8 cellular contexts compared by ENCODE assay signal in genomic region chr6:170554086-170554887, GRCh38. TPM values are rescaled to one million over a fixed set of nuclear protein-coding genes. Genes with fewer than 3 reads are reported as not detected.
DNase-seq lines count a peak whose midpoint lies in the region; ATAC-seq and TF ChIP-seq lines count a peak whose summit lies in the region.

Gene TBP (plus strand): TSS chr6:170554369. CDS start chr6:170557030, 2,661 bp downstream.

- no peak within 1 kb of the TSS for H3K4me3 Mint-ChIP-seq in activated T-cell treated with anti-CD3 and anti-CD28 coated beads, Interleukin-2, amount 50 U/mL, for 24 hours

- no peak within 1 kb of the TSS for H3K27ac Mint-ChIP-seq in activated T-cell treated with anti-CD3 and anti-CD28 coated beads, Interleukin-2, amount 50 U/mL, for 24 hours

- no peaks in the 10 kb centered on the region for H3K36me3 ChIP-seq in esophagus (ENCODE audit: control insufficient read depth in 2 of 2, insufficient read depth in 2 of 2, low read length in 1 of 2)
- peaks cover 15 to 17% of the 10 kb centered on the region in 2 donors for H3K36me3 ChIP-seq in mucosa of rectum (ENCODE audit: control insufficient read depth in 2 of 2, insufficient read depth in 2 of 2, low read length in 2 of 2)

- peak within 1 kb of the TSS; percentile 91 to 99 for H3K27ac ChIP-seq in esophagus (ENCODE audit: low read depth in 2 of 2, low read length in 1 of 2)
- H3K27ac ChIP-seq in mucosa of rectum (ENCODE audit: low read depth in 2 of 2, low read length in 2 of 2) = peak within 1 kb of the TSS; percentile 94 to 96

- peaks cover 50% of the 10 kb centered on the region for H3K4me1 Mint-ChIP-seq in activated T-cell treated with anti-CD3 and anti-CD28 coated beads, Interleukin-2, amount 50 U/mL, for 24 hours (ENCODE audit: low read depth)

- ATAC-seq in GM21737 (IDR thresholded peaks at IDR 0.05; ENCODE audit: unreplicated experiment) = peak; percentile 94

- no peaks in the 10 kb centered on the region for H3K27me3 Mint-ChIP-seq in activated T-cell treated with anti-CD3 and anti-CD28 coated beads, Interleukin-2, amount 50 U/mL, for 24 hours

- H3K9me3 ChIP-seq in esophagus (ENCODE audit: control insufficient read depth in 2 of 2, insufficient read depth in 1 of 2, low read depth in 1 of 2, low read length in 1 of 2) (no peaks in the 10 kb centered on the region), mucosa of rectum (ENCODE audit: control insufficient read depth in 2 of 2, low read length in 2 of 2) (no peaks in the 10 kb centered on the region)

- no peaks in the 10 kb centered on the region for H3K9me3 Mint-ChIP-seq in activated T-cell treated with anti-CD3 and anti-CD28 coated beads, Interleukin-2, amount 50 U/mL, for 24 hours

- H3K4me1 ChIP-seq in esophagus (ENCODE audit: control insufficient read depth in 2 of 2, insufficient read depth in 2 of 2, low read length in 1 of 2) (peaks cover 0 to 2% of the 10 kb centered on the region in 2 donors), mucosa of rectum (ENCODE audit: control insufficient read depth in 2 of 2, insufficient read depth in 2 of 2, low read length in 2 of 2) (peaks cover 14 to 21% of the 10 kb centered on the region in 2 donors)

- H3K9ac ChIP-seq in mucosa of rectum (ENCODE audit: low read depth in 1 of 2, low read length in 2 of 2) = peak within 1 kb of the TSS; percentile 91 to 97

- peaks cover 41% of the 10 kb centered on the region for H3K36me3 Mint-ChIP-seq in activated T-cell treated with anti-CD3 and anti-CD28 coated beads, Interleukin-2, amount 50 U/mL, for 24 hours (ENCODE audit: low read depth)

- H3K27me3 ChIP-seq in esophagus (ENCODE audit: control insufficient read depth in 1 of 2, insufficient read depth in 2 of 2, low read length in 2 of 2) (no peaks in the 10 kb centered on the region), mucosa of rectum (ENCODE audit: control insufficient read depth in 2 of 2, insufficient read depth in 2 of 2, low read length in 2 of 2) (no peaks in the 10 kb centered on the region)

- WGBS in esophagus, 2 donors = 0 to 1% methylated on average over 48 of the region's 48 CpGs

- H3K4me3 ChIP-seq in esophagus (ENCODE audit: low read depth in 1 of 2, low read length in 2 of 2) = peak within 1 kb of the TSS; percentile 94 to 98
- H3K4me3 ChIP-seq in mucosa of rectum (ENCODE audit: low read length in 2 of 2) = peak within 1 kb of the TSS; percentile 100

- DNase-seq in DMS79 (lab: John Stamatoyannopoulos, UW) = peak; percentile 99
- DNase-seq in KG1 (lab: John Stamatoyannopoulos, UW) = peak; percentile 94
- peak; percentile 96 for DNase-seq in activated T-cell treated with anti-CD3 and anti-CD28 coated beads, Interleukin-2, amount 50 U/mL, for 24 hours
- DNase-seq in stimulated activated CD8-positive, alpha-beta memory T cell treated with anti-CD3 and anti-CD28 coated beads, Interleukin-4, amount 100 ng/mL, for 48 hours = peak; percentile 98

TF ChIP-seq in PFSK-1, 5 proteins besides CTCF, POLR2A, EP300 and RAD21:
- TF ChIP-seq REST (IDR thresholded peaks at IDR 0.05; ENCODE audit: insufficient read depth in 1 of 2, low read depth in 2 of 2, low read length in 2 of 2) = peak in 1 of 2 experiments; percentile 3; a peak in 1 of 4 replicates
- TF ChIP-seq SIN3A (IDR thresholded peaks at IDR 0.05; ENCODE audit: borderline replicate concordance, insufficient read depth, low read length) = no peak
- TF ChIP-seq POLR2AphosphoS5 (IDR thresholded peaks at IDR 0.05; ENCODE audit: low read depth, low read length) = peak; percentile 92
- peak; percentile 82; the same call in 1 of the 2 replicates for TF ChIP-seq TAF1 (IDR thresholded peaks at IDR 0.05; ENCODE audit: borderline replicate concordance, insufficient read depth, low read length)
- TF ChIP-seq FOXP2 (optimal IDR thresholded peaks at IDR 0.05; ENCODE audit: borderline replicate concordance, extremely low read depth, extremely low read length, insufficient read depth) = peak; percentile 55

RNA-seq across cellular contexts. Expression of gene TBP, which starts in this region (rescaled TPM):
- 26.9 TPM for polyA plus RNA-seq in PFSK-1 (2012; ENCODE audit: insufficient read length, low read depth)
- 1 to 10 TPM; 5.7 to 7.2 TPM for polyA plus RNA-seq in esophagus

Comparison
In these comparisons a context has a peak if more than half of its experiments do, and no peak if none do; other contexts are left out.
1. Peak in every context shown above with its lines: DNase-seq, ATAC-seq, H3K4me3 ChIP-seq and H3K27ac ChIP-seq.